Comparison of ENCODE assay signal across 12 cellular contexts in the genomic region with DNA sequence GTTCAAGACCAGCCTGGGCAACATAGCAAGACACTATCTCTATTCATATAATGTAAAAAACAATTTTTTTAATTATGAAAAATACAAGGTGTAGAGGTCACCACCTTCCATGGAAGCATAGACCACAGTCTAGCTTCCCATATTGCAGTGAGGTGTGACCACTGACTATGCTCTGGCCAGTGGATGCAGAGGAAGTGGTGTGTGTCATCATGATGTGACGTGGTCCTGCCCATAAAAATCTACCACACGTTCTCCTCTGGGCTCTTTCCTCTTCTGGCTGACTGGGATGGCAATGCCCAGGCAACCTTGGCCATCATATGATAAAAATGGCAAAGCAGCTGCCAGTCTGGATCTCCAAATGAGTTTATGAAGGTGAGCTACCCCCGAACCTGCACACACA.
DNase-seq lines count a peak whose midpoint lies in the region; ATAC-seq and TF ChIP-seq lines count a peak whose summit lies in the region.
"Had no signal": no experiment of that assay in that cellular context is flagged by ENCODE, and none has a peak within 500 bp of the region (broad histone marks: within the 10 kb centered on the region; RNA-seq: fewer than 3 reads in every experiment).

No MANE protein-coding gene starts in this region.

- TF ChIP-seq POLR2A in erythroblast (IDR thresholded peaks at IDR 0.05; ENCODE audit: low read length) = no peak

- H3K27me3 ChIP-seq in colonic mucosa = no peaks in the 10 kb centered on the region

- peaks cover 0 to 3% of the 10 kb centered on the region in 2 donors for H3K4me1 Mint-ChIP-seq in natural killer cell

- no peak overlapping the region for H3K4me3 Mint-ChIP-seq in natural killer cell

- TF ChIP-seq CTCF in colonic mucosa (IDR thresholded peaks at IDR 0.05) = no peak
- TF ChIP-seq CTCF in natural killer cell (IDR thresholded peaks at IDR 0.05) = no peak

- peak overlapping the region; percentile 9 for H3K27ac ChIP-seq in colonic mucosa
- H3K27ac ChIP-seq: C4-2B had no signal

- H3K9ac ChIP-seq in colonic mucosa (ENCODE audit: low read depth in 2 of 2, low read length in 2 of 2) = no peak overlapping the region

- DNase-seq in EL = peak; percentile 74
- DNase-seq in MV-4-11 (lab: John Stamatoyannopoulos, UW) = peak; percentile 68
- DNase-seq in colonic mucosa = no peak
- DNase-seq in natural killer cell = no peak
- DNase-seq in NCI-H1436 (lab: John Stamatoyannopoulos, UW) = no peak
- DNase-seq in erythroblast (lab: John Stamatoyannopoulos, UW) = no peak
- no peak for DNase-seq in retina
- no peak for DNase-seq in DMS53 (lab: John Stamatoyannopoulos, UW)
- DNase-seq: effector memory CD4-positive, alpha-beta T cell; hippocampal formation; NCI-H1417 treated with DMSO at 0.1 percent for 48 hours had no signal

- H3K4me1 ChIP-seq in colonic mucosa = no peaks in the 10 kb centered on the region

- H3K9me3 ChIP-seq in colonic mucosa = no peaks in the 10 kb centered on the region

- no peak overlapping the region for H3K4me3 ChIP-seq in colonic mucosa

- no peaks in the 10 kb centered on the region for H3K9me3 Mint-ChIP-seq in natural killer cell

- H3K27ac Mint-ChIP-seq in natural killer cell = peak overlapping the region in 1 of 2 donors; percentile 34

- ATAC-seq in natural killer cell = peak; percentile 31 to 85 (median 42)

- no peaks in the 10 kb centered on the region for H3K36me3 Mint-ChIP-seq in natural killer cell

- H3K36me3 ChIP-seq in colonic mucosa = no peaks in the 10 kb centered on the region

- no peaks in the 10 kb centered on the region for H3K27me3 Mint-ChIP-seq in natural killer cell (ENCODE audit: low read depth in 2 of 2)

- intact Hi-C loops in colonic mucosa (cut with DNase I) = no loop called here
- intact Hi-C loops in natural killer cell (cut with micrococcal nuclease) = no loop called here

Comparison
In these comparisons a context has a peak if more than half of its experiments do, and no peak if none do; other contexts are left out.
1. DNase-seq: peak in EL (single experiment) and MV-4-11 (single experiment); none in colonic mucosa (single experiment), natural killer cell (single experiment), NCI-H1436 (single experiment), erythroblast (0 of 2), retina (single experiment) and DMS53 (single experiment).